9 cellular contexts compared by ENCODE assay signal in the genomic region with DNA sequence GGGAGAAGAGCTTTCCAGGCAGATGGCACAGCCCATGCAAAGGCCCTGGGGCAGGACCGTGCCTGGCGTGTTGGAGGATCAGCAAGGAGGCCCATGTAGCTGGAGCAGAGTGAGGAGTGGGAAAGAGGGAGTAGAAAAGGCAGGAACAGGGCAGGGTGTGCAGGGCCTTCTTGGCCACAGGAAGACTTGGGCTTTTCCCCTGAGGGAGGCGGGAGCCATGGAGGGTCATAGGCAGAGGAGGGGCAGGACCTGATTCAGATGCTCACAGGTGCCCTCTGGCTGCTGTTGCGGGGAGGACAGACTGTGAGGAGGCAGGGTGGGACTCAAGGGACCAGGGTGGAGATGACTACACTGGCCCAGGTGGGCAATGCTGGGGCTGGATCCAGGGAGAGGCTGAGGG. TPM values are rescaled to one million over a fixed set of nuclear protein-coding genes. Genes with fewer than 3 reads are reported as not detected.
A peak's percentile ranks its signal among the peaks of the same experiment; 100 is the strongest.
DNase-seq lines count a peak whose midpoint lies in the region; ATAC-seq and TF ChIP-seq lines count a peak whose summit lies in the region.
"Had no signal": no experiment of that assay in that cellular context is flagged by ENCODE, and none has a peak within 500 bp of the region (broad histone marks: within the 10 kb centered on the region; RNA-seq: fewer than 3 reads in every experiment).

No MANE protein-coding gene starts in this region.

- H3K27ac Mint-ChIP-seq in H9: no peak overlapping the region
- H3K27ac Mint-ChIP-seq in activated CD4-positive, alpha-beta memory T cell treated with anti-CD3 and anti-CD28 coated beads for 36 hours: no peak overlapping the region
- H3K27ac Mint-ChIP-seq in memory B cell: no peak overlapping the region

- no peak overlapping the region for H2BK20ac ChIP-seq in H9 (ENCODE audit: low read depth, low read length, poor library complexity, severe bottlenecking)

- intact Hi-C loops in activated CD4-positive, alpha-beta memory T cell treated with anti-CD3 and anti-CD28 coated beads for 36 hours (cut with micrococcal nuclease): no loop called here

- no peak overlapping the region for H3K4me3 Mint-ChIP-seq in H9
- H3K4me3 Mint-ChIP-seq in activated CD4-positive, alpha-beta memory T cell treated with anti-CD3 and anti-CD28 coated beads for 36 hours: no peak overlapping the region
- H3K4me3 Mint-ChIP-seq in memory B cell: no peak overlapping the region

- H4K5ac ChIP-seq in H9 (ENCODE audit: insufficient read length, low read depth, low read length): no peak overlapping the region

- CTCF ChIA-PET in activated CD4-positive, alpha-beta memory T cell treated with anti-CD3 and anti-CD28 coated beads for 36 hours (lab: Charles Lee): interaction anchor here (1.1 kb wide), 1 partner anchor 267 kb away, joined by 3 read pairs; no protein-coding TSS in a partner anchor

- H2BK15ac ChIP-seq in H9 (ENCODE audit: low read depth, low read length): no peak overlapping the region

- no peak overlapping the region for H2AFZ ChIP-seq in H9 (ENCODE audit: low read length)

- peaks cover 36% of the 10 kb centered on the region for H3K27me3 Mint-ChIP-seq in H9 (ENCODE audit: low read depth)
- H3K27me3 Mint-ChIP-seq in activated CD4-positive, alpha-beta memory T cell treated with anti-CD3 and anti-CD28 coated beads for 36 hours: peaks cover 20% of the 10 kb centered on the region
- H3K27me3 Mint-ChIP-seq in memory B cell: peaks cover 22% of the 10 kb centered on the region

- no peak overlapping the region for H3K14ac ChIP-seq in H9 (ENCODE audit: insufficient read depth, low read length)

- H3K9me3 Mint-ChIP-seq in H9: peaks cover 0 to 6% of the 10 kb centered on the region in 2 experiments; a peak in 3 of 5 replicates
- H3K9me3 Mint-ChIP-seq in activated CD4-positive, alpha-beta memory T cell treated with anti-CD3 and anti-CD28 coated beads for 36 hours: no peaks in the 10 kb centered on the region
- peaks cover 2% of the 10 kb centered on the region for H3K9me3 Mint-ChIP-seq in memory B cell

- H3K4me1 Mint-ChIP-seq in H9 (peaks cover 13 to 18% of the 10 kb centered on the region in 2 experiments), memory B cell (no peaks in the 10 kb centered on the region)
- H3K4me1 Mint-ChIP-seq in activated CD4-positive, alpha-beta memory T cell treated with anti-CD3 and anti-CD28 coated beads for 36 hours (ENCODE audit: low read depth): no peaks in the 10 kb centered on the region

- ATAC-seq in memory B cell (ENCODE audit: low read depth): peak; percentile 22
- no peak for ATAC-seq in GM21619 (IDR thresholded peaks at IDR 0.05; ENCODE audit: unreplicated experiment)
- ATAC-seq in GM18867 (IDR thresholded peaks at IDR 0.05; ENCODE audit: unreplicated experiment): no peak

- H4K20me1 ChIP-seq in DOHH2 (ENCODE audit: control insufficient read depth, insufficient read depth, low read depth, low read length): no peaks in the 10 kb centered on the region
- H4K20me1 ChIP-seq in H9 (ENCODE audit: control insufficient read depth, insufficient read depth, insufficient read length): no peaks in the 10 kb centered on the region

- H3K18ac ChIP-seq in H9 (ENCODE audit: insufficient read length, low read depth, low read length): no peak overlapping the region

- H3K9me3 ChIP-seq in DOHH2 (ENCODE audit: control insufficient read depth, insufficient read depth, low read length) (no peaks in the 10 kb centered on the region), H9 (ENCODE audit: control insufficient read depth, low read depth, low read length) (no peaks in the 10 kb centered on the region)
- H3K9me3 ChIP-seq: SJSA1 had no signal

- no peak overlapping the region for H4K8ac ChIP-seq in H9 (replicated peaks; ENCODE audit: insufficient read length, low read depth, low read length)

- H2AK5ac ChIP-seq in H9 (ENCODE audit: insufficient read length, low read length): no peak overlapping the region

- H3K23me2 ChIP-seq in H9 (ENCODE audit: insufficient read length, low read depth, low read length, poor library complexity, severe bottlenecking): no peaks in the 10 kb centered on the region

- H2BK5ac ChIP-seq in H9 (ENCODE audit: insufficient read length, low read length): no peak overlapping the region

- POLR2A ChIA-PET in activated CD4-positive, alpha-beta memory T cell treated with anti-CD3 and anti-CD28 coated beads for 36 hours (lab: Charles Lee): no interaction called here

- no peaks in the 10 kb centered on the region for H3K36me3 ChIP-seq in DOHH2 (ENCODE audit: control insufficient read depth, low read length)
- H3K36me3 ChIP-seq: SJSA1 had no signal

- no peaks in the 10 kb centered on the region for H3K27me3 ChIP-seq in DOHH2 (ENCODE audit: control insufficient read depth, low read length)
- no peaks in the 10 kb centered on the region for H3K27me3 ChIP-seq in H9 (ENCODE audit: insufficient read depth, low read length)

- DNase-seq in H9: peak; percentile 74
- peak; percentile 21 for DNase-seq in activated CD4-positive, alpha-beta memory T cell treated with anti-CD3 and anti-CD28 coated beads for 36 hours
- DNase-seq in memory B cell (ENCODE audit: low spot score in 2 of 2): no peak
- no peak for DNase-seq in NCI-H1105 (lab: John Stamatoyannopoulos, UW)
- DNase-seq in cerebellum (ENCODE audit: low spot score): no peak

- H3K79me2 ChIP-seq in DOHH2 (ENCODE audit: control insufficient read depth, low read length) (no peaks in the 10 kb centered on the region), H9 (ENCODE audit: insufficient read depth, low read length) (no peaks in the 10 kb centered on the region)

- H3K4ac ChIP-seq in H9 (ENCODE audit: low read depth, low read length): no peak overlapping the region

- H2BK12ac ChIP-seq in H9 (ENCODE audit: insufficient read length, low read depth, low read length): no peak overlapping the region

- peak; percentile 52 for TF ChIP-seq CTCF in DOHH2 (IDR thresholded peaks at IDR 0.05; ENCODE audit: low read depth, low read length, poor library complexity, severe bottlenecking)
- TF ChIP-seq CTCF in H9 (conservative IDR thresholded peaks at IDR 0.05): peak; percentile 63

- H3K4me1 ChIP-seq in DOHH2 (ENCODE audit: control insufficient read depth, low read length) (0 out of 2 replicates have a peak, but pooled peaks cover 4% of the 10 kb centered on the region), H9 (ENCODE audit: insufficient read depth, low read length) (no peaks in the 10 kb centered on the region)
- H3K4me1 ChIP-seq: SJSA1 had no signal

- H3K79me1 ChIP-seq in H9 (ENCODE audit: insufficient read depth, low read depth, low read length, poor library complexity, severe bottlenecking): no peaks in the 10 kb centered on the region

- no peak overlapping the region for H3K56ac ChIP-seq in H9 (ENCODE audit: insufficient read length, low read depth, low read length)

- H3T11ph ChIP-seq in H9 (ENCODE audit: low read length): no peak overlapping the region

- no CpG with 5 or more reads among the region's 4 CpGs for WGBS in H9 (ENCODE audit: extremely low coverage, insufficient read length, low lambda C conversion rate)

- H3K9me2 ChIP-seq in DOHH2 (replicated peaks; ENCODE audit: control insufficient read depth, low read length): no peaks in the 10 kb centered on the region

- H3K4me2 ChIP-seq in DOHH2 (ENCODE audit: low read length) (no peak overlapping the region), H9 (ENCODE audit: insufficient read depth, insufficient read length, low read length) (no peak overlapping the region)

- no peak overlapping the region for H3K9ac ChIP-seq in H9 (ENCODE audit: extremely low read depth, insufficient read length, low read length)

- H4K91ac ChIP-seq in H9 (ENCODE audit: insufficient read length, low read depth, low read length): no peak overlapping the region

- H3K36me3 Mint-ChIP-seq in H9 (ENCODE audit: insufficient read depth in 1 of 3, low read depth in 3 of 3) (no peaks in the 10 kb centered on the region), memory B cell (no peaks in the 10 kb centered on the region)
- H3K36me3 Mint-ChIP-seq in activated CD4-positive, alpha-beta memory T cell treated with anti-CD3 and anti-CD28 coated beads for 36 hours: no peaks in the 10 kb centered on the region

- H2BK120ac ChIP-seq in H9 (ENCODE audit: low read depth, low read length, poor library complexity, severe bottlenecking): no peak overlapping the region

- H3F3A ChIP-seq in DOHH2 (ENCODE audit: control insufficient read depth, insufficient read depth): no peaks in the 10 kb centered on the region

- H3K27ac ChIP-seq in DOHH2 (ENCODE audit: low read depth, low read length): no peak overlapping the region
- no peak overlapping the region for H3K27ac ChIP-seq in H9 (ENCODE audit: insufficient read length, low read depth, low read length)
- H3K27ac ChIP-seq: SJSA1 had no signal

- H3K23ac ChIP-seq in H9 (ENCODE audit: insufficient read length, low read depth, low read length): no peak overlapping the region

- H3K4me3 ChIP-seq in DOHH2 (ENCODE audit: low read length): no peak overlapping the region
- H3K4me3 ChIP-seq: SJSA1 had no signal

RNA-seq across cellular contexts. Expression of a gene that starts 13.8 kb away (rescaled TPM):
- total RNA-seq in H9 (2021): 182 and 186 TPM in 2 replicates
- total RNA-seq in activated CD4-positive, alpha-beta memory T cell treated with anti-CD3 and anti-CD28 coated beads for 36 hours: under 1 TPM; 0.39 to 0.69 TPM
- total RNA-seq in cerebellum: 207 TPM

Comparison
In these comparisons a context has a peak if more than half of its experiments do, and no peak if none do; other contexts are left out.
1. DNase-seq: peak in H9 (single experiment) and activated CD4-positive, alpha-beta memory T cell treated with anti-CD3 and anti-CD28 coated beads for 36 hours (single experiment); none in memory B cell (0 of 2), NCI-H1105 (single experiment) and cerebellum (single experiment).
2. RNA of a gene that starts 13.8 kb away (total RNA-seq): 207 TPM in cerebellum (single experiment) and 182 to 186 TPM in H9; 0.39 to 0.69 TPM in activated CD4-positive, alpha-beta memory T cell treated with anti-CD3 and anti-CD28 coated beads for 36 hours; every median in the first group is over 100 times any median in the second.